Comparison of ENCODE assay signal across 18 cellular contexts in the genomic region with DNA sequence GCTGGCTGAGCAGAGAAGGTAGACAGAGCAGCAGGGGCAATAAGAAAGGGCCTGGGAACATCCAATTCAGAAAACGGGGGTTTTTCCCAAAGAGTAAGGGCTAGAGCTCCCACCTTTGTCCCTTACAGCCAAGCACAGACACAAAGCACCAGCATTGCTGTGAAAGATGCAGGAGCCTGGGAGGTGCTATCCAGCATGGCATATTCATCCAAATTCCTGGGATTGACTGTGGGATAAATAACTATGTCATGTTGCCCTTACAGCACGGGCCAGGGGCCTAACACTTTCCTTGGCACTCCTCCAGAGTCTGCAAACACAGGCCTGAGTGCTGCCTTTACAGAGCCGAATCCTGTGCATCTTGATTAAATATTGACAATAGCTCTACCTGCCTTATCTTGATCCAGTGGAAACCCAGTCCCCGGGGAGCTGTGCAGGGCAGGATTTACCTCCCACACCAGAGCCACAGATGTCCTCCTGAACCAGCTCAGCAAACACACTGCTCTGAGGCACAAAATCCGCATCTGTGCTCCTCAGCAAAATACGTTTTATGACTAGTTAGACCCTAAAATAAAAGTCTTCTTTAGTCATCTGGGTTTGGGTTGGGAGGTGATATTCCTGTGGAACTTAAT. TPM values are rescaled to one million over a fixed set of nuclear protein-coding genes. Genes with fewer than 3 reads are reported as not detected.
DNase-seq lines count a peak whose midpoint lies in the region; ATAC-seq and TF ChIP-seq lines count a peak whose summit lies in the region.
"Had no signal": no experiment of that assay in that cellular context is flagged by ENCODE, and none has a peak within 500 bp of the region (broad histone marks: within the 10 kb centered on the region; RNA-seq: fewer than 3 reads in every experiment).

No MANE protein-coding gene starts in this region.

- H3K4me1 ChIP-seq in endodermal cell (ENCODE audit: control insufficient read depth, insufficient read depth, low read length): peaks cover 18% of the 10 kb centered on the region

- H3K9me3 ChIP-seq in endodermal cell (ENCODE audit: control insufficient read depth, low read length): peaks cover 3% of the 10 kb centered on the region

- WGBS in endodermal cell (ENCODE audit: insufficient coverage in 1 of 2, insufficient read length in 1 of 2), 2 experiments: 75 to 87% methylated on average over 3 to 6 of the region's 6 CpGs

- H3K27ac Mint-ChIP-seq in endodermal cell: no peak overlapping the region
- H3K27ac Mint-ChIP-seq in activated CD8-positive, alpha-beta T cell treated with anti-CD3 and anti-CD28 coated beads, Interleukin-2, amount 10 ng/mL, durations not matched to agents 7 days and 5 days: no peak overlapping the region
- H3K27ac Mint-ChIP-seq in activated CD4-positive, alpha-beta memory T cell treated with anti-CD3 and anti-CD28 coated beads, Interleukin-2, amount 10 ng/mL, durations not matched to agents 7 days and 5 days: no peak overlapping the region
- H3K27ac Mint-ChIP-seq: activated CD4-positive, alpha-beta T cell treated with anti-CD3 and anti-CD28 coated beads, Interleukin-2, amount 10 ng/mL, durations not matched to agents 24 days and 14 days; activated T-helper 17 cell treated with anti-CD3 and anti-CD28 coated beads, Interleukin-2, amount 50 U/mL, for 72 hours; HFFc6; T-cell had no signal

- H3K27ac ChIP-seq in endodermal cell (ENCODE audit: low read depth, low read length): no peak overlapping the region

- H3K4me3 ChIP-seq in endodermal cell (ENCODE audit: low read length): no peak overlapping the region
- H3K4me3 ChIP-seq: tibial nerve had no signal

- no peak for TF ChIP-seq CTCF in endodermal cell (conservative IDR thresholded peaks at IDR 0.05)

- POLR2A ChIA-PET in activated CD8-positive, alpha-beta T cell treated with anti-CD3 and anti-CD28 coated beads, Interleukin-2, amount 10 ng/mL, durations not matched to agents 7 days and 5 days (lab: Charles Lee): no interaction called here
- POLR2A ChIA-PET in activated CD4-positive, alpha-beta memory T cell treated with anti-CD3 and anti-CD28 coated beads, Interleukin-2, amount 10 ng/mL, durations not matched to agents 7 days and 5 days (lab: Charles Lee): no interaction called here

- DNase-seq in NCI-H2107 treated with DMSO at 0.1 percent for 48 hours (lab: John Stamatoyannopoulos, UW; ENCODE audit: unreplicated experiment) (peak; percentile 39), NCI-H2107 (lab: John Stamatoyannopoulos, UW) (no peak), NCI-H510A treated with DMSO at 0.1 percent for 48 hours (lab: John Stamatoyannopoulos, UW) (peak; percentile 77), endodermal cell (peak; percentile 54), ureter (ENCODE audit: low spot score) (peak; percentile 72)
- DNase-seq in activated CD8-positive, alpha-beta T cell treated with anti-CD3 and anti-CD28 coated beads, Interleukin-2, amount 10 ng/mL, durations not matched to agents 7 days and 5 days: no peak
- DNase-seq in activated CD4-positive, alpha-beta memory T cell treated with anti-CD3 and anti-CD28 coated beads, Interleukin-2, amount 10 ng/mL, durations not matched to agents 7 days and 5 days: no peak
- DNase-seq: activated CD4-positive, alpha-beta T cell treated with anti-CD3 and anti-CD28 coated beads, Interleukin-2, amount 10 ng/mL, durations not matched to agents 24 days and 14 days; EL; HFFc6; nucleus accumbens; T-cell had no signal

- CTCF ChIA-PET in activated CD8-positive, alpha-beta T cell treated with anti-CD3 and anti-CD28 coated beads, Interleukin-2, amount 10 ng/mL, durations not matched to agents 7 days and 5 days (lab: Charles Lee): interaction anchor here (2.8 kb wide), 1 partner anchor 88 kb away, joined by 7 read pairs; no protein-coding TSS in a partner anchor
- CTCF ChIA-PET in activated CD4-positive, alpha-beta memory T cell treated with anti-CD3 and anti-CD28 coated beads, Interleukin-2, amount 10 ng/mL, durations not matched to agents 7 days and 5 days (lab: Charles Lee): no interaction called here

- no peaks in the 10 kb centered on the region for H3K36me3 Mint-ChIP-seq in endodermal cell (ENCODE audit: low read depth)
- H3K36me3 Mint-ChIP-seq in activated CD8-positive, alpha-beta T cell treated with anti-CD3 and anti-CD28 coated beads, Interleukin-2, amount 10 ng/mL, durations not matched to agents 7 days and 5 days (ENCODE audit: low read depth): peaks cover 2% of the 10 kb centered on the region
- H3K36me3 Mint-ChIP-seq in activated CD4-positive, alpha-beta memory T cell treated with anti-CD3 and anti-CD28 coated beads, Interleukin-2, amount 10 ng/mL, durations not matched to agents 7 days and 5 days (ENCODE audit: low read depth): peaks cover 2% of the 10 kb centered on the region
- H3K36me3 Mint-ChIP-seq: T-cell had no signal

- H3K4me1 Mint-ChIP-seq in endodermal cell: peaks cover 35% of the 10 kb centered on the region
- no peaks in the 10 kb centered on the region for H3K4me1 Mint-ChIP-seq in activated CD8-positive, alpha-beta T cell treated with anti-CD3 and anti-CD28 coated beads, Interleukin-2, amount 10 ng/mL, durations not matched to agents 7 days and 5 days (ENCODE audit: low read depth)
- no peaks in the 10 kb centered on the region for H3K4me1 Mint-ChIP-seq in activated CD4-positive, alpha-beta memory T cell treated with anti-CD3 and anti-CD28 coated beads, Interleukin-2, amount 10 ng/mL, durations not matched to agents 7 days and 5 days
- H3K4me1 Mint-ChIP-seq: activated CD4-positive, alpha-beta T cell treated with anti-CD3 and anti-CD28 coated beads, Interleukin-2, amount 10 ng/mL, durations not matched to agents 24 days and 14 days; activated T-helper 17 cell treated with anti-CD3 and anti-CD28 coated beads, Interleukin-2, amount 50 U/mL, for 72 hours; T-cell had no signal

- peaks cover 25% of the 10 kb centered on the region for H3K27me3 ChIP-seq in endodermal cell (ENCODE audit: control insufficient read depth, insufficient read depth, low read length, poor library complexity, severe bottlenecking)
- H3K27me3 ChIP-seq: tibial nerve had no signal

- H3K36me3 ChIP-seq in endodermal cell (ENCODE audit: control insufficient read depth, insufficient read depth, low read length): no peaks in the 10 kb centered on the region
- H3K36me3 ChIP-seq: tibial nerve had no signal

- no peak overlapping the region for H3K4me3 Mint-ChIP-seq in endodermal cell
- no peak overlapping the region for H3K4me3 Mint-ChIP-seq in activated CD8-positive, alpha-beta T cell treated with anti-CD3 and anti-CD28 coated beads, Interleukin-2, amount 10 ng/mL, durations not matched to agents 7 days and 5 days
- no peak overlapping the region for H3K4me3 Mint-ChIP-seq in activated CD4-positive, alpha-beta memory T cell treated with anti-CD3 and anti-CD28 coated beads, Interleukin-2, amount 10 ng/mL, durations not matched to agents 7 days and 5 days
- H3K4me3 Mint-ChIP-seq: activated CD4-positive, alpha-beta T cell treated with anti-CD3 and anti-CD28 coated beads, Interleukin-2, amount 10 ng/mL, durations not matched to agents 24 days and 14 days; activated T-helper 17 cell treated with anti-CD3 and anti-CD28 coated beads, Interleukin-2, amount 50 U/mL, for 72 hours; HFFc6; T-cell had no signal

- ATAC-seq in HG03108 (IDR thresholded peaks at IDR 0.05; ENCODE audit: unreplicated experiment): no peak
- ATAC-seq in activated CD8-positive, alpha-beta T cell treated with anti-CD3 and anti-CD28 coated beads, Interleukin-2, amount 10 ng/mL, durations not matched to agents 7 days and 5 days: no peak
- ATAC-seq: activated T-helper 17 cell treated with anti-CD3 and anti-CD28 coated beads, Interleukin-2, amount 50 U/mL, for 72 hours; T-cell had no signal

- no peak overlapping the region for H3K9ac ChIP-seq in endodermal cell (ENCODE audit: extremely low read depth, low read length, poor library complexity, severe bottlenecking)

- H3K9me3 Mint-ChIP-seq in endodermal cell: peaks cover 3% of the 10 kb centered on the region
- H3K9me3 Mint-ChIP-seq in activated CD8-positive, alpha-beta T cell treated with anti-CD3 and anti-CD28 coated beads, Interleukin-2, amount 10 ng/mL, durations not matched to agents 7 days and 5 days (ENCODE audit: insufficient read depth): peaks cover 3% of the 10 kb centered on the region
- peaks cover 3% of the 10 kb centered on the region for H3K9me3 Mint-ChIP-seq in activated CD4-positive, alpha-beta memory T cell treated with anti-CD3 and anti-CD28 coated beads, Interleukin-2, amount 10 ng/mL, durations not matched to agents 7 days and 5 days

- H3K27me3 Mint-ChIP-seq in endodermal cell (ENCODE audit: insufficient read depth): peaks cover 46% of the 10 kb centered on the region
- peaks cover 3% of the 10 kb centered on the region for H3K27me3 Mint-ChIP-seq in activated CD8-positive, alpha-beta T cell treated with anti-CD3 and anti-CD28 coated beads, Interleukin-2, amount 10 ng/mL, durations not matched to agents 7 days and 5 days (ENCODE audit: low read depth)
- H3K27me3 Mint-ChIP-seq in activated CD4-positive, alpha-beta memory T cell treated with anti-CD3 and anti-CD28 coated beads, Interleukin-2, amount 10 ng/mL, durations not matched to agents 7 days and 5 days: peaks cover 5% of the 10 kb centered on the region
- H3K27me3 Mint-ChIP-seq: T-cell had no signal

RNA-seq across cellular contexts. Expression of a gene that starts 36.3 kb away (rescaled TPM):
- 1 to 10 TPM in 1 of 2 donors, under 1 TPM in 1; 0.55 to 1.8 TPM for total RNA-seq in endodermal cell
- 1.6 TPM for polyA plus RNA-seq in endodermal cell (2013, experiment 1 of 2)
- 1.4 TPM for polyA plus RNA-seq in endodermal cell (2013, experiment 2 of 2)
- 15.9 TPM for total RNA-seq in ureter
- total RNA-seq in activated CD8-positive, alpha-beta T cell treated with anti-CD3 and anti-CD28 coated beads, Interleukin-2, amount 10 ng/mL, durations not matched to agents 7 days and 5 days: not detected
- not detected for total RNA-seq in activated CD4-positive, alpha-beta memory T cell treated with anti-CD3 and anti-CD28 coated beads, Interleukin-2, amount 10 ng/mL, durations not matched to agents 7 days and 5 days
- total RNA-seq: A172; activated T-helper 17 cell treated with anti-CD3 and anti-CD28 coated beads, Interleukin-2, amount 50 U/mL, for 72 hours; glomerular endothelial cell; HFFc6; lower leg skin; T-cell had no signal

RNA-seq across cellular contexts. Expression of a gene that starts 44.5 kb away (rescaled TPM):
- total RNA-seq in endodermal cell (under 1 TPM; 0.46 to 0.77 TPM), ureter (21.7 TPM)
- not detected for polyA plus RNA-seq in endodermal cell (2013, experiment 1 of 2)
- polyA plus RNA-seq in endodermal cell (2013, experiment 2 of 2): not detected
- total RNA-seq in activated CD8-positive, alpha-beta T cell treated with anti-CD3 and anti-CD28 coated beads, Interleukin-2, amount 10 ng/mL, durations not matched to agents 7 days and 5 days: 1 to 10 TPM; 1.7 to 2.4 TPM
- 1 to 10 TPM; 7.7 to 7.8 TPM for total RNA-seq in activated CD4-positive, alpha-beta memory T cell treated with anti-CD3 and anti-CD28 coated beads, Interleukin-2, amount 10 ng/mL, durations not matched to agents 7 days and 5 days
- total RNA-seq: A172, glomerular endothelial cell, HFFc6 had no signal

Comparison
In these comparisons a context has a peak if more than half of its experiments do, and no peak if none do; other contexts are left out.
1. DNase-seq: peak in NCI-H2107 treated with DMSO at 0.1 percent for 48 hours (single experiment), NCI-H510A treated with DMSO at 0.1 percent for 48 hours (single experiment), endodermal cell (single experiment) and ureter (single experiment); none in NCI-H2107 (single experiment), activated CD8-positive, alpha-beta T cell treated with anti-CD3 and anti-CD28 coated beads, Interleukin-2, amount 10 ng/mL, durations not matched to agents 7 days and 5 days (single experiment) and activated CD4-positive, alpha-beta memory T cell treated with anti-CD3 and anti-CD28 coated beads, Interleukin-2, amount 10 ng/mL, durations not matched to agents 7 days and 5 days (single experiment).